1 cellular context compared by ENCODE assay signal in the genomic region with DNA sequence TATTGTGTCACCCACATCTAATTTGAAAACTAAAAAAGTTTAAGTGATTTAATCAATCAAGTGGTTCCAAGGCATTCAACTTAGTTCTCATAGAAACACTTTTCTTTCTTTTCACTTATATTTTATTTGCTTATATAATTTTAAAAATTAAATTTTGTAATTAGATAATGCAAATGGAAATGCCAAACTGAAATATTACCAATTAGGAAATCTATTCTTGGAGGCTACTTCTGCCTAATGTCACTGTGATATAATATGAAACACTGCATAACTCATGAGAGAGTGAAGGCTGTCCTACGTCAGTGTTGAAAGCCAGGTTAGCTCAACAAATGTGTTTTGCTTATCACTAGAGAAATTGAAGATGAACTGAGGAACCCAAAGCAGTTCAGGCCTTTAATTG.
TF ChIP-seq lines count a peak whose summit lies in the region.

No MANE protein-coding gene starts in this region.

TF ChIP-seq in SK-N-SH, 30 proteins besides CTCF, POLR2A, EP300 and RAD21 (continued from another document):
- TF ChIP-seq, protein P1, sequence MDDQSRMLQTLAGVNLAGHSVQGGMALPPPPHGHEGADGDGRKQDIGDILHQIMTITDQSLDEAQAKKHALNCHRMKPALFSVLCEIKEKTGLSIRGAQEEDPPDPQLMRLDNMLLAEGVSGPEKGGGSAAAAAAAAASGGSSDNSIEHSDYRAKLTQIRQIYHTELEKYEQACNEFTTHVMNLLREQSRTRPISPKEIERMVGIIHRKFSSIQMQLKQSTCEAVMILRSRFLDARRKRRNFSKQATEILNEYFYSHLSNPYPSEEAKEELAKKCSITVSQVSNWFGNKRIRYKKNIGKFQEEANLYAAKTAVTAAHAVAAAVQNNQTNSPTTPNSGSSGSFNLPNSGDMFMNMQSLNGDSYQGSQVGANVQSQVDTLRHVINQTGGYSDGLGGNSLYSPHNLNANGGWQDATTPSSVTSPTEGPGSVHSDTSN (IDR thresholded peaks at IDR 0.05) = no peak
TF ChIP-seq in SK-N-SH: peak in this region for 0.
